6 cellular contexts compared by ENCODE assay signal in genomic region chr12:49345048-49345839, GRCh38.
DNase-seq lines count a peak whose midpoint lies in the region; ATAC-seq and TF ChIP-seq lines count a peak whose summit lies in the region.

No MANE protein-coding gene starts in this region.

- no peaks in the 10 kb centered on the region for H3K36me3 ChIP-seq in subcutaneous abdominal adipose tissue (ENCODE audit: control insufficient read depth in 5 of 5, insufficient read depth in 5 of 5, low read length in 5 of 5)

- H3K4me3 ChIP-seq in foreskin fibroblast (ENCODE audit: low read depth in 1 of 2, low read length in 2 of 2), result peak overlapping the region; percentile 28 to 51
- H3K4me3 ChIP-seq in subcutaneous abdominal adipose tissue (ENCODE audit: low read depth in 1 of 5, low read length in 5 of 5), result peak overlapping the region in 4 of 5 donors; percentile 36 to 59 (median 46)

- peaks cover 2 to 51% (median 48%) of the 10 kb centered on the region in 5 donors for H3K4me1 ChIP-seq in subcutaneous abdominal adipose tissue (ENCODE audit: control insufficient read depth in 5 of 5, insufficient read depth in 5 of 5, low read length in 5 of 5)

- H3K9me3 ChIP-seq in subcutaneous abdominal adipose tissue (ENCODE audit: control insufficient read depth in 5 of 5, low read length in 5 of 5), result no peaks in the 10 kb centered on the region

- H3K9ac ChIP-seq in subcutaneous abdominal adipose tissue (ENCODE audit: low read length in 5 of 5), result peak overlapping the region in 3 of 5 donors; percentile 1 to 48 (median 30)

- ATAC-seq in GM18502 (IDR thresholded peaks at IDR 0.05; ENCODE audit: poor library complexity, unreplicated experiment), result no peak

- peaks cover 40 to 73% (median 55%) of the 10 kb centered on the region in 5 donors for H3K27me3 ChIP-seq in subcutaneous abdominal adipose tissue (ENCODE audit: control insufficient read depth in 5 of 5, insufficient read depth in 4 of 5, low read length in 5 of 5)

- H3K27ac ChIP-seq in subcutaneous abdominal adipose tissue (ENCODE audit: low read depth, low read length), result no peak overlapping the region

- TF ChIP-seq CTCF in foreskin fibroblast (IDR thresholded peaks at IDR 0.05; ENCODE audit: low read depth, low read length), result no peak

- DNase-seq in D341Med (ENCODE audit: low spot score), result peak; percentile 73
- peak; percentile 29 for DNase-seq in NCI-H2171 (lab: John Stamatoyannopoulos, UW)
- no peak for DNase-seq in foreskin fibroblast
- no peak for DNase-seq in HCEC 1CT

Comparison
In these comparisons a context has a peak if more than half of its experiments do, and no peak if none do; other contexts are left out.
1. DNase-seq: peak in D341Med (single experiment) and NCI-H2171 (single experiment); none in foreskin fibroblast (0 of 2) and HCEC 1CT (single experiment).